ENCODE assay signal across 1 cellular context in the genomic region with DNA sequence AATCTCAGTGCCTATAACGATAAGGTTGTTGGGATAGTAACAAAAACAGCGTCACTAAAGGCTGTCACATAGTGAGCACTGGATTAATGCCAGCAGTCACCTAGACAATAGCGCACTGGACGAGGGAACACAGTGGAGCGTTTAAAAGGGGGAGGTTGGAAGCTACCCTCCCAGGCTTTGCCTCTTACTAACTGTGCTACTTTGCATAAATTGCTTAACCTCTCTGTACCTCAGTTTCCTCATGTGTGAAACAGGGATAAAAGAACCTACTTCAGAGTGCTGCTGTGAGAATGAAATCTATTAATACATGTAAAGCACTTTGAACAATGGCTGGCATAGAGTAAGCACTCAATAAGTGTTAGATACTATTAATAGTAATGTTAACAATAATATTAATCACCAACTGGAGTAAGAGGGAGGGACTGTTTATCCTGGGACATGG.
TF ChIP-seq lines count a peak whose summit lies in the region.

No MANE protein-coding gene starts in this region.

TF ChIP-seq in GM23338, 12 proteins besides CTCF, POLR2A, EP300 and RAD21 (continued from another document):
- TF ChIP-seq, protein P1, sequence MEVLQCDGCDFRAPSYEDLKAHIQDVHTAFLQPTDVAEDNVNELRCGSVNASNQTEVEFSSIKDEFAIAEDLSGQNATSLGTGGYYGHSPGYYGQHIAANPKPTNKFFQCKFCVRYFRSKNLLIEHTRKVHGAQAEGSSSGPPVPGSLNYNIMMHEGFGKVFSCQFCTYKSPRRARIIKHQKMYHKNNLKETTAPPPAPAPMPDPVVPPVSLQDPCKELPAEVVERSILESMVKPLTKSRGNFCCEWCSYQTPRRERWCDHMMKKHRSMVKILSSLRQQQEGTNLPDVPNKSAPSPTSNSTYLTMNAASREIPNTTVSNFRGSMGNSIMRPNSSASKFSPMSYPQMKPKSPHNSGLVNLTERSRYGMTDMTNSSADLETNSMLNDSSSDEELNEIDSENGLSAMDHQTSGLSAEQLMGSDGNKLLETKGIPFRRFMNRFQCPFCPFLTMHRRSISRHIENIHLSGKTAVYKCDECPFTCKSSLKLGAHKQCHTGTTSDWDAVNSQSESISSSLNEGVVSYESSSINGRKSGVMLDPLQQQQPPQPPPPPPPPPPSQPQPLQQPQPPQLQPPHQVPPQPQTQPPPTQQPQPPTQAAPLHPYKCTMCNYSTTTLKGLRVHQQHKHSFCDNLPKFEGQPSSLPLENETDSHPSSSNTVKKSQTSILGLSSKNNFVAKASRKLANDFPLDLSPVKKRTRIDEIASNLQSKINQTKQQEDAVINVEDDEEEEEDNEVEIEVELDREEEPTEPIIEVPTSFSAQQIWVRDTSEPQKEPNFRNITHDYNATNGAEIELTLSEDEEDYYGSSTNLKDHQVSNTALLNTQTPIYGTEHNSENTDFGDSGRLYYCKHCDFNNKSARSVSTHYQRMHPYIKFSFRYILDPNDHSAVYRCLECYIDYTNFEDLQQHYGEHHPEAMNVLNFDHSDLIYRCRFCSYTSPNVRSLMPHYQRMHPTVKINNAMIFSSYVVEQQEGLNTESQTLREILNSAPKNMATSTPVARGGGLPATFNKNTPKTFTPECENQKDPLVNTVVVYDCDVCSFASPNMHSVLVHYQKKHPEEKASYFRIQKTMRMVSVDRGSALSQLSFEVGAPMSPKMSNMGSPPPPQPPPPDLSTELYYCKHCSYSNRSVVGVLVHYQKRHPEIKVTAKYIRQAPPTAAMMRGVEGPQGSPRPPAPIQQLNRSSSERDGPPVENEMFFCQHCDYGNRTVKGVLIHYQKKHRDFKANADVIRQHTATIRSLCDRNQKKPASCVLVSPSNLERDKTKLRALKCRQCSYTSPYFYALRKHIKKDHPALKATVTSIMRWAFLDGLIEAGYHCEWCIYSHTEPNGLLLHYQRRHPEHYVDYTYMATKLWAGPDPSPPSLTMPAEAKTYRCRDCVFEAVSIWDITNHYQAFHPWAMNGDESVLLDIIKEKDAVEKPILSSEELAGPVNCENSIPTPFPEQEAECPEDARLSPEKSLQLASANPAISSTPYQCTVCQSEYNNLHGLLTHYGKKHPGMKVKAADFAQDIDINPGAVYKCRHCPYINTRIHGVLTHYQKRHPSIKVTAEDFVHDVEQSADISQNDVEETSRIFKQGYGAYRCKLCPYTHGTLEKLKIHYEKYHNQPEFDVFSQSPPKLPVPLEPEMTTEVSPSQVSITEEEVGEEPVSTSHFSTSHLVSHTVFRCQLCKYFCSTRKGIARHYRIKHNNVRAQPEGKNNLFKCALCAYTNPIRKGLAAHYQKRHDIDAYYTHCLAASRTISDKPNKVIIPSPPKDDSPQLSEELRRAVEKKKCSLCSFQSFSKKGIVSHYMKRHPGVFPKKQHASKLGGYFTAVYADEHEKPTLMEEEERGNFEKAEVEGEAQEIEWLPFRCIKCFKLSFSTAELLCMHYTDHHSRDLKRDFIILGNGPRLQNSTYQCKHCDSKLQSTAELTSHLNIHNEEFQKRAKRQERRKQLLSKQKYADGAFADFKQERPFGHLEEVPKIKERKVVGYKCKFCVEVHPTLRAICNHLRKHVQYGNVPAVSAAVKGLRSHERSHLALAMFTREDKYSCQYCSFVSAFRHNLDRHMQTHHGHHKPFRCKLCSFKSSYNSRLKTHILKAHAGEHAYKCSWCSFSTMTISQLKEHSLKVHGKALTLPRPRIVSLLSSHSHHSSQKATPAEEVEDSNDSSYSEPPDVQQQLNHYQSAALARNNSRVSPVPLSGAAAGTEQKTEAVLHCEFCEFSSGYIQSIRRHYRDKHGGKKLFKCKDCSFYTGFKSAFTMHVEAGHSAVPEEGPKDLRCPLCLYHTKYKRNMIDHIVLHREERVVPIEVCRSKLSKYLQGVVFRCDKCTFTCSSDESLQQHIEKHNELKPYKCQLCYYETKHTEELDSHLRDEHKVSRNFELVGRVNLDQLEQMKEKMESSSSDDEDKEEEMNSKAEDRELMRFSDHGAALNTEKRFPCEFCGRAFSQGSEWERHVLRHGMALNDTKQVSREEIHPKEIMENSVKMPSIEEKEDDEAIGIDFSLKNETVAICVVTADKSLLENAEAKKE (CRISPR knock-in tag; IDR thresholded peaks at IDR 0.05): no peak
- no peak for TF ChIP-seq ZNF331 (CRISPR knock-in tag; IDR thresholded peaks at IDR 0.05; ENCODE audit: low read depth)
- TF ChIP-seq STAT1 (IDR thresholded peaks at IDR 0.05; ENCODE audit: unreplicated experiment): no peak
- TF ChIP-seq EZH2phosphoT487 (IDR thresholded peaks at IDR 0.05; ENCODE audit: unreplicated experiment): no peak
- no peak for TF ChIP-seq ZNF114 (CRISPR knock-in tag; IDR thresholded peaks at IDR 0.05)
- TF ChIP-seq, protein P2, sequence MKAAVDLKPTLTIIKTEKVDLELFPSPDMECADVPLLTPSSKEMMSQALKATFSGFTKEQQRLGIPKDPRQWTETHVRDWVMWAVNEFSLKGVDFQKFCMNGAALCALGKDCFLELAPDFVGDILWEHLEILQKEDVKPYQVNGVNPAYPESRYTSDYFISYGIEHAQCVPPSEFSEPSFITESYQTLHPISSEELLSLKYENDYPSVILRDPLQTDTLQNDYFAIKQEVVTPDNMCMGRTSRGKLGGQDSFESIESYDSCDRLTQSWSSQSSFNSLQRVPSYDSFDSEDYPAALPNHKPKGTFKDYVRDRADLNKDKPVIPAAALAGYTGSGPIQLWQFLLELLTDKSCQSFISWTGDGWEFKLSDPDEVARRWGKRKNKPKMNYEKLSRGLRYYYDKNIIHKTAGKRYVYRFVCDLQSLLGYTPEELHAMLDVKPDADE (IDR thresholded peaks at IDR 0.05): no peak
- no peak for TF ChIP-seq POLR2AphosphoS5 (IDR thresholded peaks at IDR 0.05; ENCODE audit: low read depth)
- TF ChIP-seq JUNB (IDR thresholded peaks at IDR 0.05; ENCODE audit: unreplicated experiment): no peak
- no peak for TF ChIP-seq EZH2 (IDR thresholded peaks at IDR 0.05; ENCODE audit: low read depth, unreplicated experiment)
- TF ChIP-seq CREB1 (CRISPR knock-in tag; IDR thresholded peaks at IDR 0.05; ENCODE audit: low read depth): no peak
